8 cellular contexts compared by ENCODE assay signal in genomic region chr2:74119324-74119723, GRCh38. TPM values are rescaled to one million over a fixed set of nuclear protein-coding genes. Genes with fewer than 3 reads are reported as not detected.
DNase-seq lines count a peak whose midpoint lies in the region; ATAC-seq and TF ChIP-seq lines count a peak whose summit lies in the region.

No MANE protein-coding gene starts in this region.

- H3K27ac ChIP-seq in breast epithelium = peak overlapping the region in 1 of 2 donors; percentile 90
- no peak overlapping the region for H3K27ac ChIP-seq in OCI-LY1 (ENCODE audit: low read depth, low read length, poor library complexity, severe bottlenecking)
- H3K27ac ChIP-seq in endodermal cell (ENCODE audit: low read depth, low read length) = no peak overlapping the region
- no peak overlapping the region for H3K27ac ChIP-seq in upper lobe of right lung
- no peak overlapping the region for H3K27ac ChIP-seq in stomach

- peak overlapping the region; percentile 69 for H3K4me2 ChIP-seq in OCI-LY1 (ENCODE audit: low read length)

- H3K36me3 ChIP-seq in breast epithelium (no peaks in the 10 kb centered on the region), OCI-LY1 (ENCODE audit: insufficient read depth, low read length) (no peaks in the 10 kb centered on the region), endodermal cell (ENCODE audit: control insufficient read depth, insufficient read depth, low read length) (no peaks in the 10 kb centered on the region), upper lobe of right lung (no peaks in the 10 kb centered on the region), stomach (no peaks in the 10 kb centered on the region)

- H3K4me3 ChIP-seq in breast epithelium = peak overlapping the region in 1 of 3 donors; percentile 73
- peak overlapping the region; percentile 69 for H3K4me3 ChIP-seq in OCI-LY1 (ENCODE audit: low read depth, low read length, poor library complexity, severe bottlenecking)
- H3K4me3 ChIP-seq in endodermal cell (ENCODE audit: low read length) = peak overlapping the region; percentile 84
- H3K4me3 ChIP-seq in upper lobe of right lung = peak overlapping the region; percentile 67
- H3K4me3 ChIP-seq in stomach = no peak overlapping the region

- no peaks in the 10 kb centered on the region; the same call in 1 of the 2 replicates for H3F3A ChIP-seq in OCI-LY1 (ENCODE audit: insufficient read depth, low read length)

- H3K9me2 ChIP-seq in OCI-LY1 (ENCODE audit: low read depth, low read length) = no peaks in the 10 kb centered on the region

- TF ChIP-seq POLR2A in breast epithelium (IDR thresholded peaks at IDR 0.05) (no peak), stomach (IDR thresholded peaks at IDR 0.05) (no peak)

- TF ChIP-seq CTCF in MCF 10A (IDR thresholded peaks at IDR 0.05; ENCODE audit: unreplicated experiment) (no peak), breast epithelium (IDR thresholded peaks at IDR 0.05) (peak in 1 of 3 donors; percentile 14), OCI-LY1 (IDR thresholded peaks at IDR 0.05; ENCODE audit: low read length) (no peak), endodermal cell (conservative IDR thresholded peaks at IDR 0.05) (no peak), upper lobe of right lung (IDR thresholded peaks at IDR 0.05) (no peak), stomach (IDR thresholded peaks at IDR 0.05) (no peak)

- H3K27me3 Mint-ChIP-seq in MCF 10A (ENCODE audit: insufficient read depth, unreplicated experiment) (no peaks in the 10 kb centered on the region), endodermal cell (ENCODE audit: insufficient read depth) (peaks cover 68% of the 10 kb centered on the region)
- peaks cover 15% of the 10 kb centered on the region for H3K27me3 Mint-ChIP-seq in activated naive CD8-positive, alpha-beta T cell treated with anti-CD3 and anti-CD28 coated beads for 36 hours

- H3K9ac ChIP-seq in OCI-LY1 (ENCODE audit: low read length) (no peak overlapping the region), endodermal cell (ENCODE audit: extremely low read depth, low read length, poor library complexity, severe bottlenecking) (no peak overlapping the region)

- intact Hi-C loops in MCF 10A (cut with micrococcal nuclease) (no loop called here), breast epithelium (cut with DNase I; ENCODE audit: low total_unique reads) (no loop called here), upper lobe of right lung (cut with DNase I) (no loop called here), stomach (cut with DNase I; ENCODE audit: low total_unique reads) (no loop called here)

- H3K9me3 ChIP-seq in breast epithelium (no peaks in the 10 kb centered on the region), OCI-LY1 (ENCODE audit: low read length) (peaks cover 11% of the 10 kb centered on the region), endodermal cell (ENCODE audit: control insufficient read depth, low read length) (peaks cover 27% of the 10 kb centered on the region), upper lobe of right lung (no peaks in the 10 kb centered on the region), stomach (peaks cover 0 to 14% (median 6%) of the 10 kb centered on the region in 4 donors)

- peak overlapping the region; percentile 65; the same call in 1 of the 2 replicates for H2AFZ ChIP-seq in OCI-LY1 (ENCODE audit: low read length)

- CTCF ChIA-PET in MCF 10A (lab: Yijun Ruan, JAX) = interaction anchor here (1.2 to 1.6 kb wide), 2 partner anchors 32 to 291 kb away, joined by 3 to 6 read pairs; partner anchors contain the start of gene STAMBP

- H3K9me3 Mint-ChIP-seq in MCF 10A (ENCODE audit: unreplicated experiment) = no peaks in the 10 kb centered on the region
- peaks cover 39% of the 10 kb centered on the region for H3K9me3 Mint-ChIP-seq in endodermal cell
- peaks cover 15% of the 10 kb centered on the region for H3K9me3 Mint-ChIP-seq in activated naive CD8-positive, alpha-beta T cell treated with anti-CD3 and anti-CD28 coated beads for 36 hours

- peaks cover 4% of the 10 kb centered on the region for H3K4me1 Mint-ChIP-seq in MCF 10A (ENCODE audit: insufficient read depth, unreplicated experiment)
- H3K4me1 Mint-ChIP-seq in endodermal cell = no peaks in the 10 kb centered on the region
- peaks cover 11% of the 10 kb centered on the region for H3K4me1 Mint-ChIP-seq in activated naive CD8-positive, alpha-beta T cell treated with anti-CD3 and anti-CD28 coated beads for 36 hours

- TF ChIP-seq EP300 in stomach (IDR thresholded peaks at IDR 0.05) = no peak

- H3K27ac Mint-ChIP-seq in MCF 10A (ENCODE audit: low read depth, unreplicated experiment) = peak overlapping the region; percentile 89
- H3K27ac Mint-ChIP-seq in endodermal cell = no peak overlapping the region
- no peak overlapping the region for H3K27ac Mint-ChIP-seq in activated naive CD8-positive, alpha-beta T cell treated with anti-CD3 and anti-CD28 coated beads for 36 hours

- peak; percentile 13 for DNase-seq in MCF 10A (ENCODE audit: unreplicated experiment)
- DNase-seq in breast epithelium (ENCODE audit: low spot score in 2 of 2) = no peak
- DNase-seq in endodermal cell = no peak
- DNase-seq in upper lobe of right lung = no peak
- no peak for DNase-seq in activated naive CD8-positive, alpha-beta T cell treated with anti-CD3 and anti-CD28 coated beads for 36 hours
- DNase-seq in stomach = no peak

- H3K27me3 ChIP-seq in breast epithelium = no peaks in the 10 kb centered on the region
- no peaks in the 10 kb centered on the region for H3K27me3 ChIP-seq in OCI-LY1 (ENCODE audit: insufficient read depth, low read length)
- H3K27me3 ChIP-seq in endodermal cell (ENCODE audit: control insufficient read depth, insufficient read depth, low read length, poor library complexity, severe bottlenecking) = peaks cover 34% of the 10 kb centered on the region
- H3K27me3 ChIP-seq in upper lobe of right lung = no peaks in the 10 kb centered on the region
- no peaks in the 10 kb centered on the region for H3K27me3 ChIP-seq in stomach

- H4K20me1 ChIP-seq in OCI-LY1 (ENCODE audit: insufficient read depth, low read length) = no peaks in the 10 kb centered on the region

- ATAC-seq in upper lobe of right lung (no peak), GM19395 (IDR thresholded peaks at IDR 0.05; ENCODE audit: unreplicated experiment) (no peak)

- no peaks in the 10 kb centered on the region for H3K79me2 ChIP-seq in OCI-LY1 (ENCODE audit: insufficient read depth, low read length)

- H3K4me3 Mint-ChIP-seq in MCF 10A (ENCODE audit: unreplicated experiment) (peak overlapping the region; percentile 82), endodermal cell (no peak overlapping the region)
- H3K4me3 Mint-ChIP-seq in activated naive CD8-positive, alpha-beta T cell treated with anti-CD3 and anti-CD28 coated beads for 36 hours = no peak overlapping the region

- H3K36me3 Mint-ChIP-seq in MCF 10A (ENCODE audit: insufficient read depth, unreplicated experiment) (no peaks in the 10 kb centered on the region), endodermal cell (ENCODE audit: low read depth) (peaks cover 8% of the 10 kb centered on the region)
- H3K36me3 Mint-ChIP-seq in activated naive CD8-positive, alpha-beta T cell treated with anti-CD3 and anti-CD28 coated beads for 36 hours = peaks cover 22% of the 10 kb centered on the region

- BruUV-seq in MCF 10A (replicated peaks; lab: Mats Ljungman, UMichigan) = no TSS peak

- POLR2A ChIA-PET in MCF 10A (lab: Yijun Ruan, JAX) = interaction anchor here (1.1 to 2.8 kb wide), 2 partner anchors 8 to 32 kb away, joined by 3 to 12 read pairs; no protein-coding TSS in a partner anchor

- no peaks in the 10 kb centered on the region for H3K4me1 ChIP-seq in breast epithelium
- H3K4me1 ChIP-seq in OCI-LY1 (ENCODE audit: insufficient read depth, low read length, severe bottlenecking) = peaks cover 10% of the 10 kb centered on the region
- no peaks in the 10 kb centered on the region for H3K4me1 ChIP-seq in endodermal cell (ENCODE audit: control insufficient read depth, insufficient read depth, low read length)
- H3K4me1 ChIP-seq in upper lobe of right lung = no peaks in the 10 kb centered on the region
- H3K4me1 ChIP-seq in stomach = peaks cover 0 to 12% (median 5%) of the 10 kb centered on the region in 4 donors

RNA-seq across cellular contexts. Expression of gene BOLA3, which starts 28.4 kb away (rescaled TPM):
- total RNA-seq in MCF 10A (2022) (72.5 and 83.8 TPM in 2 replicates), breast epithelium (10 to 100 TPM; 27.1 to 42.6 (median 30.2) TPM), endodermal cell (10 to 100 TPM; 42.5 to 43.2 TPM), upper lobe of right lung (19.5 TPM), stomach (100 to 1,000 TPM in 2 of 5 donors, 10 to 100 TPM in 2, not detected in 1; 13.3 to 310 (median 65.8) TPM)
- polyA plus RNA-seq in endodermal cell (2013, experiment 1 of 2) = 60.6 TPM
- polyA plus RNA-seq in endodermal cell (2013, experiment 2 of 2) = 62.9 TPM
- 100 to 1,000 TPM; 148 to 154 TPM for total RNA-seq in activated naive CD8-positive, alpha-beta T cell treated with anti-CD3 and anti-CD28 coated beads for 36 hours
- 100 to 1,000 TPM in 1 of 3 donors, 10 to 100 TPM in 2; 57.3 to 129 (median 94.1) TPM for polyA plus RNA-seq in stomach

RNA-seq across cellular contexts. Expression of gene MOB1A, which starts 59.4 kb away (rescaled TPM):
- total RNA-seq in MCF 10A (2022) = 92.6 and 97.5 TPM in 2 replicates
- 100 to 1,000 TPM in 1 of 3 donors, 10 to 100 TPM in 2; 87.8 to 107 (median 98.4) TPM for total RNA-seq in breast epithelium
- total RNA-seq in endodermal cell = 100 to 1,000 TPM in 1 of 2 donors, 10 to 100 TPM in 1; 92.3 to 125 TPM
- 73.3 TPM for polyA plus RNA-seq in endodermal cell (2013, experiment 1 of 2)
- 70.5 TPM for polyA plus RNA-seq in endodermal cell (2013, experiment 2 of 2)
- 120 TPM for total RNA-seq in upper lobe of right lung
- total RNA-seq in activated naive CD8-positive, alpha-beta T cell treated with anti-CD3 and anti-CD28 coated beads for 36 hours = 100 to 1,000 TPM; 156 to 161 TPM
- total RNA-seq in stomach = 100 to 1,000 TPM in 2 of 5 donors, 10 to 100 TPM in 3; 58.9 to 127 (median 74.1) TPM
- polyA plus RNA-seq in stomach = 10 to 100 TPM; 22.4 to 38.2 (median 30.7) TPM

Comparison
In these comparisons a context has a peak if more than half of its experiments do, and no peak if none do; other contexts are left out.
1. H3K4me3 ChIP-seq: peak in OCI-LY1 (single experiment), endodermal cell (single experiment) and upper lobe of right lung (single experiment); none in stomach (0 of 4).